In the genomic region with DNA sequence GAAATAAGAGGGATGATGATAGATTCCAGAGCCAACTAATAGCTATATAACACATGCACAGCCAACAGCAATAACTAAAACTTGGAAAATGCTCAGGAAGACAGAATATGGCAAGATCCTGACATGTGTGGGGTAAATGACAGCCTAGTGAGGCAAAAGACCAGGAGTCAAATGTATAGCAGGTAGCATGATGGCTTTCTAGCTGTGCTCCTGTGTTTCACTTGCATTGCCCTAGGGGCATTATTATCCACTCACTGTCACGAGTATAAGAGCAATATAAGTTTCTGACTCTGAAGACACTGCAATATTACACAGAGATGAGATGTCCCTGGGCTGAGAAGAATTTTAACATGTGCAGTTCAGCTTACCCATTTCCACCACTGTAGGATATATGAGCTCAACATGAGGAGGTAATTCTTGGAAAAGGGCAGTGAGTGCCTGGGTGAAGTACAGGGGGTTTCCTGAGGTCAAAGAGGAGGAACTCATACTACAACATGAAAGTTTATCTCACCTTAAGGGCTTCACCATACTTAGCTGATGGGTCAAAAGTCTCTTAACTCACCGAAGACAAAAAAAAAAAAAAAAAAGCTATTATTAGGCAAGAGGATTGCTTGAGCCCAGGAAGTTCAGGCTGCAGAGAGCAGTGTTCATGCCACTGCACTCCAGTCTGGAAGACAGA, we compare ENCODE assay signal across 14 cellular contexts.
DNase-seq lines count a peak whose midpoint lies in the region; ATAC-seq and TF ChIP-seq lines count a peak whose summit lies in the region.
"Had no signal": no experiment of that assay in that cellular context is flagged by ENCODE, and none has a peak within 500 bp of the region (broad histone marks: within the 10 kb centered on the region; RNA-seq: fewer than 3 reads in every experiment).

No MANE protein-coding gene starts in this region.

- ATAC-seq in foreskin keratinocyte (peak; percentile 15), natural killer cell (no peak)
- ATAC-seq: A549, HepG2 had no signal

- TF ChIP-seq CTCF in foreskin keratinocyte (conservative IDR thresholded peaks at IDR 0.05) (no peak), natural killer cell (IDR thresholded peaks at IDR 0.05) (no peak)

- intact Hi-C loops in activated naive CD4-positive, alpha-beta T cell treated with anti-CD3 and anti-CD28 coated beads for 36 hours (cut with micrococcal nuclease), result no loop called here
- intact Hi-C loops in natural killer cell (cut with micrococcal nuclease), result no loop called here

- no peak overlapping the region for H3K27ac Mint-ChIP-seq in activated naive CD4-positive, alpha-beta T cell treated with anti-CD3 and anti-CD28 coated beads for 36 hours
- H3K27ac Mint-ChIP-seq in natural killer cell, result no peak overlapping the region
- H3K27ac Mint-ChIP-seq: CD4-positive, alpha-beta memory T cell; HFFc6 had no signal

- no peaks in the 10 kb centered on the region for H3K27me3 ChIP-seq in foreskin keratinocyte
- H3K27me3 ChIP-seq: BE2C had no signal

- in situ Hi-C loops in SK-MEL-5 (cut with HindIII; ENCODE audit: low pct_unique_long_range_greater_than_20kb, low sequenced_read_pairs), result no loop called here

- no peaks in the 10 kb centered on the region for H3K27me3 Mint-ChIP-seq in activated naive CD4-positive, alpha-beta T cell treated with anti-CD3 and anti-CD28 coated beads for 36 hours (ENCODE audit: low read depth)
- no peaks in the 10 kb centered on the region for H3K27me3 Mint-ChIP-seq in natural killer cell (ENCODE audit: low read depth in 2 of 2)
- H3K27me3 Mint-ChIP-seq: CD4-positive, alpha-beta memory T cell had no signal

- H3K27ac ChIP-seq in foreskin keratinocyte, result no peak overlapping the region
- H3K27ac ChIP-seq: A549, C4-2B had no signal

- H3K4me3 Mint-ChIP-seq in activated naive CD4-positive, alpha-beta T cell treated with anti-CD3 and anti-CD28 coated beads for 36 hours, result no peak overlapping the region
- H3K4me3 Mint-ChIP-seq in natural killer cell, result no peak overlapping the region
- H3K4me3 Mint-ChIP-seq: CD4-positive, alpha-beta memory T cell; HFFc6 had no signal

- H3K36me3 Mint-ChIP-seq in activated naive CD4-positive, alpha-beta T cell treated with anti-CD3 and anti-CD28 coated beads for 36 hours (ENCODE audit: low read depth), result no peaks in the 10 kb centered on the region
- no peaks in the 10 kb centered on the region for H3K36me3 Mint-ChIP-seq in natural killer cell
- H3K36me3 Mint-ChIP-seq: CD4-positive, alpha-beta memory T cell had no signal

- H3K4me1 ChIP-seq in foreskin keratinocyte, result no peaks in the 10 kb centered on the region
- H3K4me1 ChIP-seq: A549, BE2C had no signal

- no peaks in the 10 kb centered on the region for H3K9me3 Mint-ChIP-seq in activated naive CD4-positive, alpha-beta T cell treated with anti-CD3 and anti-CD28 coated beads for 36 hours
- peaks cover 5% of the 10 kb centered on the region in 2 donors for H3K9me3 Mint-ChIP-seq in natural killer cell
- H3K9me3 Mint-ChIP-seq: CD4-positive, alpha-beta memory T cell had no signal

- no peaks in the 10 kb centered on the region for H3K4me1 Mint-ChIP-seq in activated naive CD4-positive, alpha-beta T cell treated with anti-CD3 and anti-CD28 coated beads for 36 hours (ENCODE audit: low read depth)
- no peaks in the 10 kb centered on the region for H3K4me1 Mint-ChIP-seq in natural killer cell
- H3K4me1 Mint-ChIP-seq: CD4-positive, alpha-beta memory T cell had no signal

- CTCF ChIA-PET in activated naive CD4-positive, alpha-beta T cell treated with anti-CD3 and anti-CD28 coated beads for 36 hours (lab: Charles Lee), result interaction anchor here (0.6 kb wide), 1 partner anchor 48 kb away, joined by 3 read pairs; no protein-coding TSS in a partner anchor

- peak; percentile 3 for DNase-seq in NCI-H69 (lab: John Stamatoyannopoulos, UW)
- peak; percentile 14 for DNase-seq in SK-MEL-5 (ENCODE audit: low read depth, low spot score)
- no peak for DNase-seq in foreskin keratinocyte
- no peak for DNase-seq in midbrain (lab: John Stamatoyannopoulos, UW)
- no peak for DNase-seq in activated naive CD4-positive, alpha-beta T cell treated with anti-CD3 and anti-CD28 coated beads for 36 hours
- no peak for DNase-seq in natural killer cell
- DNase-seq: BE2C; CD4-positive, alpha-beta memory T cell; DMS79; HCEC 1CT; HFFc6 had no signal

Comparison
In these comparisons a context has a peak if more than half of its experiments do, and no peak if none do; other contexts are left out.
1. DNase-seq: peak in NCI-H69 (single experiment) and SK-MEL-5 (single experiment); none in foreskin keratinocyte (0 of 2), midbrain (single experiment), activated naive CD4-positive, alpha-beta T cell treated with anti-CD3 and anti-CD28 coated beads for 36 hours (single experiment) and natural killer cell (single experiment).